ENCODE assay signal across 1 cellular context in the genomic region with DNA sequence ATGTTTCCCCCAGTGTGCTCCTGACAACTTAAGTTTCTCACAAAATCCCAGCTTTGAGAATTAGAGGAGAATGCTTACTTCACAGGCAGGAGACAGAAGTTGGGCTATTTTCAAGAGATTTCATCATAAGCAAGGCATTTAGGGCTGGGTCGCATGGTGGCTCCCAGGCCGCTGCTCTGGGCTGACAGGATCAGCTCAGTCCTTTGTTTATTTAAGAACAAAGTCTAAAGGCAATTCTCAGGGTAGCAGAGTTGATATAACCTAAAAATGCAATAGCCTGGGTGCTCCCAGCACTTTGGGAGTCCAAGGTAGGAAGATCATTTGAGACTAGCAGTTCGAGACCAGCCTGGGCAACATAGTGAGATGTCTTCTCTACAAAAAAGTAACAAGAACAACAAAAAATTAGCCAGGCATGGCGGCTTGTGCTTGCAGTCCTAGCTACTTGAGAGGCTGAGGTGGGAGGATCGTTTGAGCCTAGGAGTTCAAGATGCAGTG.
TF ChIP-seq lines count a peak whose summit lies in the region.

No MANE protein-coding gene starts in this region.

TF ChIP-seq in liver, 16 proteins besides CTCF, POLR2A, EP300 and RAD21 (continued from another document):
- TF ChIP-seq, protein P1, sequence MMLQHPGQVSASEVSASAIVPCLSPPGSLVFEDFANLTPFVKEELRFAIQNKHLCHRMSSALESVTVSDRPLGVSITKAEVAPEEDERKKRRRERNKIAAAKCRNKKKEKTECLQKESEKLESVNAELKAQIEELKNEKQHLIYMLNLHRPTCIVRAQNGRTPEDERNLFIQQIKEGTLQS (IDR thresholded peaks at IDR 0.05), result peak; percentile 74
- TF ChIP-seq RXRA (IDR thresholded peaks at IDR 0.05) (peak; percentile 82 to 96), EGR1 (IDR thresholded peaks at IDR 0.05; ENCODE audit: low read depth in 2 of 2) (peak in 1 of 2 donors; percentile 31), FOXA2 (IDR thresholded peaks at IDR 0.05) (peak; percentile 94), SP1 (IDR thresholded peaks at IDR 0.05) (peak; percentile 85), HNF4A (conservative IDR thresholded peaks at IDR 0.05) (peak; percentile 87 to 91), NR2F2 (IDR thresholded peaks at IDR 0.05) (no peak), HNF4G (IDR thresholded peaks at IDR 0.05) (peak; percentile 29)
- TF ChIP-seq, protein P2, sequence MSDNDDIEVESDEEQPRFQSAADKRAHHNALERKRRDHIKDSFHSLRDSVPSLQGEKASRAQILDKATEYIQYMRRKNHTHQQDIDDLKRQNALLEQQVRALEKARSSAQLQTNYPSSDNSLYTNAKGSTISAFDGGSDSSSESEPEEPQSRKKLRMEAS (IDR thresholded peaks at IDR 0.05), result peak; percentile 62
- TF ChIP-seq, protein P3, sequence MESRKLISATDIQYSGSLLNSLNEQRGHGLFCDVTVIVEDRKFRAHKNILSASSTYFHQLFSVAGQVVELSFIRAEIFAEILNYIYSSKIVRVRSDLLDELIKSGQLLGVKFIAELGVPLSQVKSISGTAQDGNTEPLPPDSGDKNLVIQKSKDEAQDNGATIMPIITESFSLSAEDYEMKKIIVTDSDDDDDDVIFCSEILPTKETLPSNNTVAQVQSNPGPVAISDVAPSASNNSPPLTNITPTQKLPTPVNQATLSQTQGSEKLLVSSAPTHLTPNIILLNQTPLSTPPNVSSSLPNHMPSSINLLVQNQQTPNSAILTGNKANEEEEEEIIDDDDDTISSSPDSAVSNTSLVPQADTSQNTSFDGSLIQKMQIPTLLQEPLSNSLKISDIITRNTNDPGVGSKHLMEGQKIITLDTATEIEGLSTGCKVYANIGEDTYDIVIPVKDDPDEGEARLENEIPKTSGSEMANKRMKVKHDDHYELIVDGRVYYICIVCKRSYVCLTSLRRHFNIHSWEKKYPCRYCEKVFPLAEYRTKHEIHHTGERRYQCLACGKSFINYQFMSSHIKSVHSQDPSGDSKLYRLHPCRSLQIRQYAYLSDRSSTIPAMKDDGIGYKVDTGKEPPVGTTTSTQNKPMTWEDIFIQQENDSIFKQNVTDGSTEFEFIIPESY (IDR thresholded peaks at IDR 0.05), result peak; percentile 86
